Comparison of ENCODE assay signal across 1 cellular context in the genomic region with DNA sequence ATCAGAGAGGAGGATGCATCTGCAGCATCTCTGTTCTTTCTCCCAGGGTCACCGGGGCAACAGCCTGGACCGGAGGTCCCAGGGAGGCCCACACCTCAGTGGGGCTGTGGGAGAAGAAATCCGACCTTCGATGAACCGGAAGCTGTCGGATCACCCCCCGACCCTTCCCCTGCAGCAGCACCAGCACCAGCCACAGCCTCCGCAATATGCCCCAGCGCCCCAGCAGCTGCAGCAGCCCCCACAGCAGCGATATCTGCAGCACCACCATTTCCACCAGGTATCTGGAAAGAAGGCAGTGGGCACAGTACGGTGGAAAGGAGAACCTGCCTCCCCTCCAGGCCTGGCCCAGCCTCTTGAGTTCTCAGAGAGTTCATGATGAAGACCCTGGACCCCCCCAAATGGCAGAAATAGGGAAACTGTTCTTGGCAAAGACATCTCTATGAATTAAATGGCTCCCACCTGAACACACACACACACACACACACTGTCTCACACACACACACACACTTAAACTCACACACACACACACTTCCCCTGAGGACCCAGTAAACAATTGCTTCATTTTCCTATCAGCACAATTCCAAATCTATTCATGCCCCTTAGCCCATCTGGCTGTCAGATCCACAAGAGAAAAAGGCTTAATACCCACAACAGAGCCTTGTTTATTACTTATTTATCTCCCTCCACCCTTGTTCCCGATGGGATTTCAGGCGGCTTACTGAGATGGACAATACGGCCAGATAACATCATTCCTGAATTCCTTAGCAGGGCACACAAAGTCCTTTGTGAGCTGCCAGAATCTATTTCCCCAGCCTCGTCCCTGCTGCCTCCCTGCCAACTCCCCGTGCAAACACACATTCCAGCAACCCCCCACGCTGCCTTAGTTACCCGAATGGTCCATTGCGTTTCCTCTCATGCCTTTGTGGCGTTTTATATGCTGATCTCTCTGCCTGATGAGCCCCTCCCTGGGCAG.
TF ChIP-seq lines count a peak whose summit lies in the region.

No MANE protein-coding gene starts in this region.

TF ChIP-seq in GM12878, 131 proteins besides CTCF, POLR2A, EP300 and RAD21:
- TF ChIP-seq, protein P1, sequence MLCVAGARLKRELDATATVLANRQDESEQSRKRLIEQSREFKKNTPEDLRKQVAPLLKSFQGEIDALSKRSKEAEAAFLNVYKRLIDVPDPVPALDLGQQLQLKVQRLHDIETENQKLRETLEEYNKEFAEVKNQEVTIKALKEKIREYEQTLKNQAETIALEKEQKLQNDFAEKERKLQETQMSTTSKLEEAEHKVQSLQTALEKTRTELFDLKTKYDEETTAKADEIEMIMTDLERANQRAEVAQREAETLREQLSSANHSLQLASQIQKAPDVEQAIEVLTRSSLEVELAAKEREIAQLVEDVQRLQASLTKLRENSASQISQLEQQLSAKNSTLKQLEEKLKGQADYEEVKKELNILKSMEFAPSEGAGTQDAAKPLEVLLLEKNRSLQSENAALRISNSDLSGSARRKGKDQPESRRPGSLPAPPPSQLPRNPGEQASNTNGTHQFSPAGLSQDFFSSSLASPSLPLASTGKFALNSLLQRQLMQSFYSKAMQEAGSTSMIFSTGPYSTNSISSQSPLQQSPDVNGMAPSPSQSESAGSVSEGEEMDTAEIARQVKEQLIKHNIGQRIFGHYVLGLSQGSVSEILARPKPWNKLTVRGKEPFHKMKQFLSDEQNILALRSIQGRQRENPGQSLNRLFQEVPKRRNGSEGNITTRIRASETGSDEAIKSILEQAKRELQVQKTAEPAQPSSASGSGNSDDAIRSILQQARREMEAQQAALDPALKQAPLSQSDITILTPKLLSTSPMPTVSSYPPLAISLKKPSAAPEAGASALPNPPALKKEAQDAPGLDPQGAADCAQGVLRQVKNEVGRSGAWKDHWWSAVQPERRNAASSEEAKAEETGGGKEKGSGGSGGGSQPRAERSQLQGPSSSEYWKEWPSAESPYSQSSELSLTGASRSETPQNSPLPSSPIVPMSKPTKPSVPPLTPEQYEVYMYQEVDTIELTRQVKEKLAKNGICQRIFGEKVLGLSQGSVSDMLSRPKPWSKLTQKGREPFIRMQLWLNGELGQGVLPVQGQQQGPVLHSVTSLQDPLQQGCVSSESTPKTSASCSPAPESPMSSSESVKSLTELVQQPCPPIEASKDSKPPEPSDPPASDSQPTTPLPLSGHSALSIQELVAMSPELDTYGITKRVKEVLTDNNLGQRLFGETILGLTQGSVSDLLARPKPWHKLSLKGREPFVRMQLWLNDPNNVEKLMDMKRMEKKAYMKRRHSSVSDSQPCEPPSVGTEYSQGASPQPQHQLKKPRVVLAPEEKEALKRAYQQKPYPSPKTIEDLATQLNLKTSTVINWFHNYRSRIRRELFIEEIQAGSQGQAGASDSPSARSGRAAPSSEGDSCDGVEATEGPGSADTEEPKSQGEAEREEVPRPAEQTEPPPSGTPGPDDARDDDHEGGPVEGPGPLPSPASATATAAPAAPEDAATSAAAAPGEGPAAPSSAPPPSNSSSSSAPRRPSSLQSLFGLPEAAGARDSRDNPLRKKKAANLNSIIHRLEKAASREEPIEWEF (IDR thresholded peaks at IDR 0.05; ENCODE audit: insufficient replicate concordance, low read depth, low read length): no peak
